Comparison of ENCODE assay signal across 1 cellular context in the genomic region with DNA sequence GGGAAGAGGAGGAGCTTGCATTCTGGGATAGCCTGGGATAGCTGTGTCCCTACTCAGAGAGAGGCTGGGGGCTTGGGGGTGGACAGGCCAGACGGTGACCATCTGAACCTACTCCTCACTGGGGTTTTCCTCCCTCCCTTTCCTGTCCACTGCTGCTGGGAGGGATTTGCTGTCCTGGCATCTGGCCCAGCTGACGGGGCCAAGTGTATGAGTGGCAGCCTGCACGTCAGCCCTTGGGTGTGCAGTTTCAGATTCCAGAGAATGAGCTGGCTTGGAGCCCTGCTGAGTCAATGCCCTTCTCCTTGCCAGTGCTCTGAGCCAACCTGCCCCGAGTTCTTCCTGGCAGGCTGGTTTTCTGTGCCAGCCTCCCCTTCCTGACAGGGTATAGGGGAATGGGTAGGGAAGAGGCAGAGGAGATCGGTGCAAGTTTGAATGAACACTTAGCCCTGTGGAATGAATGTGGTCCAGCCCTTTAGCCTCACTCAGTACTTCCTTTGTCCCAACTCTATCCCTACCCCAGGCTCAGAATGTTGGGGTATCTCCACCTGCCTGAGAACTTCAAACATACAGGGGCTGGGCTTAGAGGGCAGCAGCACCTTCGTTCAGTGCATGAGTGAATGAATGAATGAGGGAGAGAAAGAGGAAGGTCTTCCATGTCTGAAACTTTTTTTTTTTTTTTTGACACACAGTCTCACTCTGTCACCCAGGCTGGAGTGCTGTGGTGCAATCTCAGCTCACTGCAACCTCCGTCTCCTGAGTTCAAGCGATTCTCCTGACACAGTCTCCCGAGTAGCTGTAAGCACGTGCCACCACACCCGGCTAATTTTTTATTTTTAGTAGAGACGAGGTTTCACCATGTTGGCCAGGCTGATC.
TF ChIP-seq lines count a peak whose summit lies in the region.

No MANE protein-coding gene starts in this region.

TF ChIP-seq in HepG2, 621 proteins besides CTCF, POLR2A, EP300 and RAD21 (continued from another document and continues in another):
- no peak; the same call in 1 of the 2 replicates for TF ChIP-seq THRA (CRISPR knock-in tag; IDR thresholded peaks at IDR 0.05; ENCODE audit: borderline replicate concordance)
- no peak for TF ChIP-seq U2AF2 (IDR thresholded peaks at IDR 0.05; ENCODE audit: low read depth, low read length)
- no peak for TF ChIP-seq ZBTB14 (CRISPR knock-in tag; IDR thresholded peaks at IDR 0.05)
- TF ChIP-seq, protein P1, sequence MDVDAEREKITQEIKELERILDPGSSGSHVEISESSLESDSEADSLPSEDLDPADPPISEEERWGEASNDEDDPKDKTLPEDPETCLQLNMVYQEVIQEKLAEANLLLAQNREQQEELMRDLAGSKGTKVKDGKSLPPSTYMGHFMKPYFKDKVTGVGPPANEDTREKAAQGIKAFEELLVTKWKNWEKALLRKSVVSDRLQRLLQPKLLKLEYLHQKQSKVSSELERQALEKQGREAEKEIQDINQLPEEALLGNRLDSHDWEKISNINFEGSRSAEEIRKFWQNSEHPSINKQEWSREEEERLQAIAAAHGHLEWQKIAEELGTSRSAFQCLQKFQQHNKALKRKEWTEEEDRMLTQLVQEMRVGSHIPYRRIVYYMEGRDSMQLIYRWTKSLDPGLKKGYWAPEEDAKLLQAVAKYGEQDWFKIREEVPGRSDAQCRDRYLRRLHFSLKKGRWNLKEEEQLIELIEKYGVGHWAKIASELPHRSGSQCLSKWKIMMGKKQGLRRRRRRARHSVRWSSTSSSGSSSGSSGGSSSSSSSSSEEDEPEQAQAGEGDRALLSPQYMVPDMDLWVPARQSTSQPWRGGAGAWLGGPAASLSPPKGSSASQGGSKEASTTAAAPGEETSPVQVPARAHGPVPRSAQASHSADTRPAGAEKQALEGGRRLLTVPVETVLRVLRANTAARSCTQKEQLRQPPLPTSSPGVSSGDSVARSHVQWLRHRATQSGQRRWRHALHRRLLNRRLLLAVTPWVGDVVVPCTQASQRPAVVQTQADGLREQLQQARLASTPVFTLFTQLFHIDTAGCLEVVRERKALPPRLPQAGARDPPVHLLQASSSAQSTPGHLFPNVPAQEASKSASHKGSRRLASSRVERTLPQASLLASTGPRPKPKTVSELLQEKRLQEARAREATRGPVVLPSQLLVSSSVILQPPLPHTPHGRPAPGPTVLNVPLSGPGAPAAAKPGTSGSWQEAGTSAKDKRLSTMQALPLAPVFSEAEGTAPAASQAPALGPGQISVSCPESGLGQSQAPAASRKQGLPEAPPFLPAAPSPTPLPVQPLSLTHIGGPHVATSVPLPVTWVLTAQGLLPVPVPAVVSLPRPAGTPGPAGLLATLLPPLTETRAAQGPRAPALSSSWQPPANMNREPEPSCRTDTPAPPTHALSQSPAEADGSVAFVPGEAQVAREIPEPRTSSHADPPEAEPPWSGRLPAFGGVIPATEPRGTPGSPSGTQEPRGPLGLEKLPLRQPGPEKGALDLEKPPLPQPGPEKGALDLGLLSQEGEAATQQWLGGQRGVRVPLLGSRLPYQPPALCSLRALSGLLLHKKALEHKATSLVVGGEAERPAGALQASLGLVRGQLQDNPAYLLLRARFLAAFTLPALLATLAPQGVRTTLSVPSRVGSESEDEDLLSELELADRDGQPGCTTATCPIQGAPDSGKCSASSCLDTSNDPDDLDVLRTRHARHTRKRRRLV (CRISPR knock-in tag; IDR thresholded peaks at IDR 0.05), result no peak
- TF ChIP-seq JUNB (CRISPR knock-in tag; IDR thresholded peaks at IDR 0.05; ENCODE audit: borderline replicate concordance), result no peak
- no peak for TF ChIP-seq ISX (CRISPR knock-in tag; conservative IDR thresholded peaks at IDR 0.05)
- TF ChIP-seq NFRKB (IDR thresholded peaks at IDR 0.05), result no peak
- no peak for TF ChIP-seq PRPF4 (IDR thresholded peaks at IDR 0.05; ENCODE audit: low read depth, low read length, poor library complexity, severe bottlenecking)
- no peak; the same call in 1 of the 2 replicates for TF ChIP-seq ZBTB20 (CRISPR knock-in tag; IDR thresholded peaks at IDR 0.05; ENCODE audit: borderline replicate concordance, low read depth)
- no peak for TF ChIP-seq CEBPB (IDR thresholded peaks at IDR 0.05; ENCODE audit: borderline replicate concordance, low read depth, low read length)
- TF ChIP-seq FOXA3 (CRISPR knock-in tag; IDR thresholded peaks at IDR 0.05), result no peak; the same call in 1 of the 2 replicates
- TF ChIP-seq ZNF639 (CRISPR knock-in tag; conservative IDR thresholded peaks at IDR 0.05), result no peak
- TF ChIP-seq YY1 (IDR thresholded peaks at IDR 0.05; ENCODE audit: insufficient read depth, insufficient replicate concordance, low read depth, low read length), result no peak
- TF ChIP-seq ZNF33B (CRISPR knock-in tag; IDR thresholded peaks at IDR 0.05), result peak; percentile 52; the same call in 1 of the 2 replicates
- TF ChIP-seq TP53 (CRISPR knock-in tag; conservative IDR thresholded peaks at IDR 0.05), result no peak
- no peak for TF ChIP-seq SNAI1 (CRISPR knock-in tag; IDR thresholded peaks at IDR 0.05; ENCODE audit: borderline replicate concordance)
- no peak for TF ChIP-seq ZNF484 (CRISPR knock-in tag; IDR thresholded peaks at IDR 0.05; ENCODE audit: borderline replicate concordance, low read depth)
- TF ChIP-seq TEAD3 (CRISPR knock-in tag; optimal IDR thresholded peaks at IDR 0.05; ENCODE audit: borderline replicate concordance), result peak; percentile 87
- no peak for TF ChIP-seq ZSCAN5A (CRISPR knock-in tag; IDR thresholded peaks at IDR 0.05; ENCODE audit: borderline replicate concordance)
- TF ChIP-seq DR1 (CRISPR knock-in tag; IDR thresholded peaks at IDR 0.05), result no peak
- TF ChIP-seq, protein P2, sequence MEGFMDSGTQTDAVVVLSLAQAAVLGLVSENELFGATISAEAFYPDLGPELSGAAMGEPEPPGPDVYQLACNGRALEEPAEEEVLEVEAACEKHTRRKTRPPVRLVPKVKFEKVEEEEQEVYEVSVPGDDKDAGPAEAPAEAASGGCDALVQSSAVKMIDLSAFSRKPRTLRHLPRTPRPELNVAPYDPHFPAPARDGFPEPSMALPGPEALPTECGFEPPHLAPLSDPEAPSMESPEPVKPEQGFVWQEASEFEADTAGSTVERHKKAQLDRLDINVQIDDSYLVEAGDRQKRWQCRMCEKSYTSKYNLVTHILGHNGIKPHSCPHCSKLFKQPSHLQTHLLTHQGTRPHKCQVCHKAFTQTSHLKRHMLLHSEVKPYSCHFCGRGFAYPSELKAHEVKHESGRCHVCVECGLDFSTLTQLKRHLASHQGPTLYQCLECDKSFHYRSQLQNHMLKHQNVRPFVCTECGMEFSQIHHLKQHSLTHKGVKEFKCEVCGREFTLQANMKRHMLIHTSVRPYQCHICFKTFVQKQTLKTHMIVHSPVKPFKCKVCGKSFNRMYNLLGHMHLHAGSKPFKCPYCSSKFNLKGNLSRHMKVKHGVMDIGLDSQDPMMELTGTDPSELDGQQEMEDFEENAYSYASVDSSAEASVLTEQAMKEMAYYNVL (CRISPR knock-in tag; IDR thresholded peaks at IDR 0.05; ENCODE audit: borderline replicate concordance), result no peak
- TF ChIP-seq ZNF891 (CRISPR knock-in tag; IDR thresholded peaks at IDR 0.05), result no peak
- TF ChIP-seq RFX3 (CRISPR knock-in tag; IDR thresholded peaks at IDR 0.05), result no peak
- TF ChIP-seq MAF1 (CRISPR knock-in tag; IDR thresholded peaks at IDR 0.05; ENCODE audit: borderline replicate concordance), result no peak
- no peak for TF ChIP-seq ZNF253 (CRISPR knock-in tag; IDR thresholded peaks at IDR 0.05; ENCODE audit: borderline replicate concordance)
- TF ChIP-seq MXI1 (IDR thresholded peaks at IDR 0.05; ENCODE audit: borderline replicate concordance, low read depth, low read length), result peak; percentile 61; the same call in 1 of the 3 replicates
- TF ChIP-seq, protein P3, sequence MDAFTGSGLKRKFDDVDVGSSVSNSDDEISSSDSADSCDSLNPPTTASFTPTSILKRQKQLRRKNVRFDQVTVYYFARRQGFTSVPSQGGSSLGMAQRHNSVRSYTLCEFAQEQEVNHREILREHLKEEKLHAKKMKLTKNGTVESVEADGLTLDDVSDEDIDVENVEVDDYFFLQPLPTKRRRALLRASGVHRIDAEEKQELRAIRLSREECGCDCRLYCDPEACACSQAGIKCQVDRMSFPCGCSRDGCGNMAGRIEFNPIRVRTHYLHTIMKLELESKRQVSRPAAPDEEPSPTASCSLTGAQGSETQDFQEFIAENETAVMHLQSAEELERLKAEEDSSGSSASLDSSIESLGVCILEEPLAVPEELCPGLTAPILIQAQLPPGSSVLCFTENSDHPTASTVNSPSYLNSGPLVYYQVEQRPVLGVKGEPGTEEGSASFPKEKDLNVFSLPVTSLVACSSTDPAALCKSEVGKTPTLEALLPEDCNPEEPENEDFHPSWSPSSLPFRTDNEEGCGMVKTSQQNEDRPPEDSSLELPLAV (CRISPR knock-in tag; conservative IDR thresholded peaks at IDR 0.05; ENCODE audit: low read depth), result no peak
- peak; percentile 51; the same call in 1 of the 2 replicates for TF ChIP-seq ZNF598 (CRISPR knock-in tag; IDR thresholded peaks at IDR 0.05; ENCODE audit: borderline replicate concordance)
- no peak for TF ChIP-seq ZNF225 (CRISPR knock-in tag; IDR thresholded peaks at IDR 0.05)
- TF ChIP-seq KAT2B (IDR thresholded peaks at IDR 0.05; ENCODE audit: borderline replicate concordance, low read depth, low read length), result no peak
- no peak for TF ChIP-seq ZNF790 (CRISPR knock-in tag; IDR thresholded peaks at IDR 0.05; ENCODE audit: borderline replicate concordance)
- no peak for TF ChIP-seq ZNF329 (CRISPR knock-in tag; IDR thresholded peaks at IDR 0.05; ENCODE audit: low read depth)
- no peak for TF ChIP-seq ZNF7 (CRISPR knock-in tag; IDR thresholded peaks at IDR 0.05)
- TF ChIP-seq, protein P4, sequence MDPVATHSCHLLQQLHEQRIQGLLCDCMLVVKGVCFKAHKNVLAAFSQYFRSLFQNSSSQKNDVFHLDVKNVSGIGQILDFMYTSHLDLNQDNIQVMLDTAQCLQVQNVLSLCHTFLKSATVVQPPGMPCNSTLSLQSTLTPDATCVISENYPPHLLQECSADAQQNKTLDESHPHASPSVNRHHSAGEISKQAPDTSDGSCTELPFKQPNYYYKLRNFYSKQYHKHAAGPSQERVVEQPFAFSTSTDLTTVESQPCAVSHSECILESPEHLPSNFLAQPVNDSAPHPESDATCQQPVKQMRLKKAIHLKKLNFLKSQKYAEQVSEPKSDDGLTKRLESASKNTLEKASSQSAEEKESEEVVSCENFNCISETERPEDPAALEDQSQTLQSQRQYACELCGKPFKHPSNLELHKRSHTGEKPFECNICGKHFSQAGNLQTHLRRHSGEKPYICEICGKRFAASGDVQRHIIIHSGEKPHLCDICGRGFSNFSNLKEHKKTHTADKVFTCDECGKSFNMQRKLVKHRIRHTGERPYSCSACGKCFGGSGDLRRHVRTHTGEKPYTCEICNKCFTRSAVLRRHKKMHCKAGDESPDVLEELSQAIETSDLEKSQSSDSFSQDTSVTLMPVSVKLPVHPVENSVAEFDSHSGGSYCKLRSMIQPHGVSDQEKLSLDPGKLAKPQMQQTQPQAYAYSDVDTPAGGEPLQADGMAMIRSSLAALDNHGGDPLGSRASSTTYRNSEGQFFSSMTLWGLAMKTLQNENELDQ (CRISPR knock-in tag; IDR thresholded peaks at IDR 0.05; ENCODE audit: borderline replicate concordance), result no peak
- TF ChIP-seq DRAP1 (CRISPR knock-in tag; IDR thresholded peaks at IDR 0.05), result peak; percentile 66; the same call in 1 of the 2 replicates
- TF ChIP-seq ARNT (IDR thresholded peaks at IDR 0.05), result no peak
- TF ChIP-seq FOSL2 (CRISPR knock-in tag; IDR thresholded peaks at IDR 0.05), result peak; percentile 67
